Comparison of ENCODE assay signal across 9 cellular contexts in the genomic region with DNA sequence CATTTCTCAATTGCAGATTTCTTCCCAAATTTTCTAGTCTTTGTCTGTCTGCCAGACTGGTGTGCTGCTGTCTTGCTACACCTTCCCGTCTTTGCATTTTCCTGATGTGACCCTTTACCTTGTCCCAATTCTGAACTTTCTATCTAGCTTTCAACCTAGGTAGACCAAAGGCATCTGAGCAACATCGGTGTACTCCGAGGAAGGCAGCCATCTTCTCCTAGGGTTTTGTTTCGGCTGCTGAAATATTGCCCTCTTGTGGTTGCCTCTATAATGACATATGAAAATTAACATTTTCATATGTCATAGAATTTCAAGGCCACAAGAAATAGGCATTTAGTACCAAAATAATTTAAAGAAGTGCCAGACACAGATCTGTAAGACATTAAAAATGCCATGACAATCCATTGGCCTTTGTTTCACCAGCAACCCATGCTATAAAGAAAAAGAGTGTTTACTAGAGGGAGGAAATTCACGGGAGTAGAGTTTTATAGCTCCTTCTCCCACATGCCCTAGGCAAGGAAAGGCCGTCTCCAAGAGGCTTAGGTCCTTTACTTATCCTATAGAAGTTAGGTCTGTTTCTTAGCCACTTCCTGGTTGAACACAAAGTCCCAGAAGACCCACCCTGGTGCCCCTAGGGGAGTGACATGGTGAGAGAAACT. TPM values are rescaled to one million over a fixed set of nuclear protein-coding genes. Genes with fewer than 3 reads are reported as not detected.
DNase-seq lines count a peak whose midpoint lies in the region; ATAC-seq, FAIRE-seq and TF ChIP-seq lines count a peak whose summit lies in the region.
"Had no signal": no experiment of that assay in that cellular context is flagged by ENCODE, and none has a peak within 500 bp of the region (broad histone marks: within the 10 kb centered on the region; RNA-seq: fewer than 3 reads in every experiment).

No MANE protein-coding gene starts in this region.

- no peak overlapping the region for H4K91ac ChIP-seq in H9 (ENCODE audit: insufficient read length, low read depth, low read length)

- no peak overlapping the region for H2BK12ac ChIP-seq in H9 (ENCODE audit: insufficient read length, low read depth, low read length)

- POLR2A ChIA-PET in endothelial cell of umbilical vein (lab: Charles Lee): no interaction called here
- POLR2A ChIA-PET in naive thymus-derived CD4-positive, alpha-beta T cell (lab: Charles Lee): interaction anchor here (0.9 to 1.6 kb wide), 4 partner anchors 190 to 565 kb away, joined by 3 to 4 read pairs (median 4); no protein-coding TSS in a partner anchor

- intact Hi-C loops in endothelial cell of umbilical vein (cut with micrococcal nuclease) (loop anchor here (1.0 kb wide), 6 partner anchors 94 to 468 kb away; no protein-coding TSS in a partner anchor), aorta (cut with DNase I) (loop anchor here (2.0 to 5.0 kb wide), 2 partner anchors 149 to 151 kb away; partner anchors contain the start of gene EPHB6 (in 1 of the 2))
- intact Hi-C loops in naive thymus-derived CD4-positive, alpha-beta T cell (cut with micrococcal nuclease): loop anchor here (1.0 to 10.0 kb wide), 21 partner anchors 121 to 1026 kb away; no protein-coding TSS in a partner anchor

- no peak overlapping the region for H2BK120ac ChIP-seq in H9 (ENCODE audit: low read depth, low read length, poor library complexity, severe bottlenecking)

- H3K36me3 ChIP-seq in endothelial cell of umbilical vein (ENCODE audit: control insufficient read depth in 2 of 2, extremely low read depth in 1 of 2, insufficient read depth in 2 of 2, low read length in 2 of 2): no peaks in the 10 kb centered on the region
- no peaks in the 10 kb centered on the region for H3K36me3 ChIP-seq in naive thymus-derived CD4-positive, alpha-beta T cell (ENCODE audit: control insufficient read depth in 2 of 3, insufficient read depth in 3 of 3, low read length in 3 of 3)
- H3K36me3 ChIP-seq in aorta (ENCODE audit: control insufficient read depth in 1 of 2, insufficient read depth in 2 of 2, low read length in 1 of 2): no peaks in the 10 kb centered on the region

- H3K79me2 ChIP-seq in H9 (ENCODE audit: insufficient read depth, low read length) (no peaks in the 10 kb centered on the region), endothelial cell of umbilical vein (ENCODE audit: control insufficient read depth, insufficient read depth, low read length) (no peaks in the 10 kb centered on the region)

- H4K8ac ChIP-seq in H9 (replicated peaks; ENCODE audit: insufficient read length, low read depth, low read length): no peak overlapping the region

- peak; percentile 85 for ATAC-seq in naive thymus-derived CD4-positive, alpha-beta T cell
- peak; percentile 66 for ATAC-seq in aorta (ENCODE audit: low FRiP score)

- no peak overlapping the region for H3K9ac ChIP-seq in H9 (ENCODE audit: extremely low read depth, insufficient read length, low read length)
- H3K9ac ChIP-seq in endothelial cell of umbilical vein (replicated peaks; ENCODE audit: extremely low read depth, insufficient read depth, low read length): no peak overlapping the region

- peak overlapping the region; percentile 98 for H2AFZ ChIP-seq in H9 (ENCODE audit: low read length)
- H2AFZ ChIP-seq in endothelial cell of umbilical vein (ENCODE audit: low read depth, low read length): peak overlapping the region; percentile 96

- no peaks in the 10 kb centered on the region for H3K27me3 ChIP-seq in H9 (ENCODE audit: insufficient read depth, low read length)
- H3K27me3 ChIP-seq in endothelial cell of umbilical vein (ENCODE audit: control insufficient read depth in 2 of 2, insufficient read depth in 2 of 2, low read length in 2 of 2): peaks cover 15 to 18% of the 10 kb centered on the region in 2 experiments
- H3K27me3 ChIP-seq in naive thymus-derived CD4-positive, alpha-beta T cell (ENCODE audit: control insufficient read depth in 2 of 2, insufficient read depth in 2 of 2, low read length in 2 of 2): no peaks in the 10 kb centered on the region
- no peaks in the 10 kb centered on the region for H3K27me3 ChIP-seq in aorta (ENCODE audit: control insufficient read depth in 1 of 2, insufficient read depth in 2 of 2, low read length in 1 of 2)

- H3K56ac ChIP-seq in H9 (ENCODE audit: insufficient read length, low read depth, low read length): no peak overlapping the region

- H2BK5ac ChIP-seq in H9 (ENCODE audit: insufficient read length, low read length): no peak overlapping the region

- H3K9me3 ChIP-seq in H9 (ENCODE audit: control insufficient read depth, low read depth, low read length): no peaks in the 10 kb centered on the region
- no peaks in the 10 kb centered on the region for H3K9me3 ChIP-seq in endothelial cell of umbilical vein (replicated peaks; ENCODE audit: control insufficient read depth, insufficient read depth, low read length)
- no peaks in the 10 kb centered on the region for H3K9me3 ChIP-seq in naive thymus-derived CD4-positive, alpha-beta T cell (ENCODE audit: control insufficient read depth in 2 of 3, low read length in 3 of 3)
- H3K9me3 ChIP-seq in aorta (ENCODE audit: control insufficient read depth, low read length): no peaks in the 10 kb centered on the region

- H3K4me1 ChIP-seq in H9 (ENCODE audit: insufficient read depth, low read length): no peaks in the 10 kb centered on the region
- peaks cover 3% of the 10 kb centered on the region for H3K4me1 ChIP-seq in endothelial cell of umbilical vein (ENCODE audit: control insufficient read depth, extremely low read depth, insufficient read depth, low read length)
- no peaks in the 10 kb centered on the region for H3K4me1 ChIP-seq in naive thymus-derived CD4-positive, alpha-beta T cell (ENCODE audit: control insufficient read depth in 2 of 2, insufficient read depth in 2 of 2, low read length in 2 of 2)
- no peaks in the 10 kb centered on the region for H3K4me1 ChIP-seq in aorta (ENCODE audit: control insufficient read depth in 1 of 2, insufficient read depth in 2 of 2, low read length in 2 of 2)

- no peak overlapping the region for H3K23ac ChIP-seq in H9 (ENCODE audit: insufficient read length, low read depth, low read length)

- no peak for TF ChIP-seq POLR2A in endothelial cell of umbilical vein (IDR thresholded peaks at IDR 0.05; ENCODE audit: low read depth, low read length)

- H3K79me1 ChIP-seq in H9 (ENCODE audit: insufficient read depth, low read depth, low read length, poor library complexity, severe bottlenecking): no peaks in the 10 kb centered on the region

- TF ChIP-seq CTCF in H9 (conservative IDR thresholded peaks at IDR 0.05) (peak; percentile 80), WI38 (IDR thresholded peaks at IDR 0.05; ENCODE audit: low read depth, low read length) (peak; percentile 52; the same call in 1 of the 2 replicates), endothelial cell of umbilical vein (IDR thresholded peaks at IDR 0.05; ENCODE audit: extremely low read depth in 1 of 2, insufficient read depth in 1 of 2, low read depth in 1 of 2, low read length in 2 of 2) (peak; percentile 64 to 65)

- no peak overlapping the region for H2BK15ac ChIP-seq in H9 (ENCODE audit: low read depth, low read length)

- H3K4ac ChIP-seq in H9 (ENCODE audit: low read depth, low read length): no peak overlapping the region

- peak; percentile 83 for FAIRE-seq in endothelial cell of umbilical vein (lab: Jason Lieb, UNC)

- H3K4me1 Mint-ChIP-seq in H9: peaks cover 0 to 10% of the 10 kb centered on the region in 2 experiments; a peak in 2 of 4 replicates
- H3K4me1 Mint-ChIP-seq in naive thymus-derived CD4-positive, alpha-beta T cell: peaks cover 5 to 14% (median 8%) of the 10 kb centered on the region in 7 donors

- H3K27ac ChIP-seq in H9 (ENCODE audit: insufficient read length, low read depth, low read length) (no peak overlapping the region), endothelial cell of umbilical vein (ENCODE audit: insufficient read depth, low read depth, low read length) (no peak overlapping the region), aorta (ENCODE audit: low read depth in 1 of 2, low read length in 2 of 2) (no peak overlapping the region)
- H3K27ac ChIP-seq in naive thymus-derived CD4-positive, alpha-beta T cell (ENCODE audit: low read depth, low read length): no peak overlapping the region

- H3K4me3 Mint-ChIP-seq in H9: no peak overlapping the region; a peak in 1 of 5 replicates
- peak overlapping the region; percentile 62 to 91 (median 86) for H3K4me3 Mint-ChIP-seq in naive thymus-derived CD4-positive, alpha-beta T cell

- dilution Hi-C loops in endothelial cell of umbilical vein (cut with MboI; ENCODE audit: extremely low pct_ligation_motif_present, low sequenced_read_pairs): loop anchor here (25.0 kb wide), 1 partner anchor 209 kb away; the partner anchor contains the start of gene TAS2R40

- no peaks in the 10 kb centered on the region for H4K20me1 ChIP-seq in H9 (ENCODE audit: control insufficient read depth, insufficient read depth, insufficient read length)
- no peaks in the 10 kb centered on the region for H4K20me1 ChIP-seq in endothelial cell of umbilical vein (replicated peaks; ENCODE audit: control insufficient read depth, extremely low read depth, insufficient read depth, low read length)

- no peak overlapping the region for H3T11ph ChIP-seq in H9 (ENCODE audit: low read length)

- no peaks in the 10 kb centered on the region for H3K23me2 ChIP-seq in H9 (ENCODE audit: insufficient read length, low read depth, low read length, poor library complexity, severe bottlenecking)

- DNase-seq in SIG-M5 treated with dmso at 0.1 percent for 504 hours (lab: John Stamatoyannopoulos, UW; ENCODE audit: unreplicated experiment) (peak; percentile 55), SIG-M5 (lab: John Stamatoyannopoulos, UW) (no peak), H9 (no peak), NCI-H1105 treated with DMSO at 0.1 percent for 48 hours (lab: John Stamatoyannopoulos, UW) (peak; percentile 68), endothelial cell of umbilical vein (ENCODE audit: low read depth, low spot score) (peak; percentile 62), aorta (no peak)
- DNase-seq in naive thymus-derived CD4-positive, alpha-beta T cell: peak in 7 of 9 donors; percentile 43 to 74 (median 67)

- H3K36me3 Mint-ChIP-seq in H9 (ENCODE audit: insufficient read depth in 1 of 3, low read depth in 3 of 3): no peaks in the 10 kb centered on the region; a peak in 1 of 7 replicates
- peaks cover 0 to 2% (median 0%) of the 10 kb centered on the region in 5 donors for H3K36me3 Mint-ChIP-seq in naive thymus-derived CD4-positive, alpha-beta T cell

- H2BK20ac ChIP-seq in H9 (ENCODE audit: low read depth, low read length, poor library complexity, severe bottlenecking): no peak overlapping the region

- H3K27ac Mint-ChIP-seq in H9: no peak overlapping the region
- peak overlapping the region in 4 of 9 donors; percentile 26 to 83 (median 56) for H3K27ac Mint-ChIP-seq in naive thymus-derived CD4-positive, alpha-beta T cell

- H2AK5ac ChIP-seq in H9 (ENCODE audit: insufficient read length, low read length): no peak overlapping the region

- H3K27me3 Mint-ChIP-seq in H9 (ENCODE audit: low read depth): peaks cover 2% of the 10 kb centered on the region
- H3K27me3 Mint-ChIP-seq in naive thymus-derived CD4-positive, alpha-beta T cell: peaks cover 0 to 26% (median 0%) of the 10 kb centered on the region in 5 donors

- peaks cover 0 to 1% of the 10 kb centered on the region in 2 experiments; a peak in 2 of 5 replicates for H3K9me3 Mint-ChIP-seq in H9
- H3K9me3 Mint-ChIP-seq in naive thymus-derived CD4-positive, alpha-beta T cell: peaks cover 0 to 8% (median 0%) of the 10 kb centered on the region in 11 donors

- H3K9me1 ChIP-seq in endothelial cell of umbilical vein (replicated peaks; ENCODE audit: control insufficient read depth, extremely low read depth, insufficient read depth, low read length): no peaks in the 10 kb centered on the region

- no peak overlapping the region for H3K4me2 ChIP-seq in H9 (ENCODE audit: insufficient read depth, insufficient read length, low read length)
- H3K4me2 ChIP-seq in endothelial cell of umbilical vein (ENCODE audit: insufficient read depth, low read length): peak overlapping the region; percentile 71

- H3K4me3 ChIP-seq in WI38 (ENCODE audit: low read depth, low read length) (peak overlapping the region; percentile 25; the same call in 1 of the 2 replicates), endothelial cell of umbilical vein (replicated peaks in 1 of 3; ENCODE audit: insufficient read depth in 1 of 3, low read depth in 1 of 3, low read length in 3 of 3) (peak overlapping the region in 1 of 3 experiments; percentile 24), aorta (ENCODE audit: low read length in 2 of 2) (no peak overlapping the region)
- peak overlapping the region; percentile 30 for H3K4me3 ChIP-seq in naive thymus-derived CD4-positive, alpha-beta T cell (ENCODE audit: low read length)

- H4K5ac ChIP-seq in H9 (ENCODE audit: insufficient read length, low read depth, low read length): no peak overlapping the region

- CTCF ChIA-PET in endothelial cell of umbilical vein (lab: Charles Lee): interaction anchor here (0.7 to 26.4 kb wide), 33 partner anchors 11 to 544 kb away, joined by 3 to 967 read pairs (median 5); partner anchors contain the start of genes EPHB6 and TAS2R40
- CTCF ChIA-PET in naive thymus-derived CD4-positive, alpha-beta T cell (lab: Charles Lee): interaction anchor here (0.5 to 6.8 kb wide), 21 partner anchors 8 to 1028 kb away, joined by 3 to 57 read pairs (median 5); partner anchors contain the start of gene EPHB6

- no peak overlapping the region for H3K18ac ChIP-seq in H9 (ENCODE audit: insufficient read length, low read depth, low read length)

- no TSS peak for BruUV-seq in endothelial cell of umbilical vein (replicated peaks; lab: Mats Ljungman, UMichigan)

- H3K14ac ChIP-seq in H9 (ENCODE audit: insufficient read depth, low read length): no peak overlapping the region

- no CpG with 5 or more reads among the region's 6 CpGs for WGBS in H9 (ENCODE audit: extremely low coverage, insufficient read length, low lambda C conversion rate)
- 32% methylated on average over 6 of the region's 6 CpGs for WGBS in aorta, 2 donors

RNA-seq across cellular contexts. Expression of gene OR9A2, which starts 23.4 kb away (rescaled TPM):
- total RNA-seq in H9 (2021) (not detected in 2 replicates), endothelial cell of umbilical vein (not detected in 2 replicates), aorta (under 1 TPM in 1 of 2 donors, not detected in 1; 0.48 TPM)
- polyA plus RNA-seq in endothelial cell of umbilical vein (not detected in 2 replicates), aorta (not detected)
- not detected in 2 replicates for polyA plus RNA-seq in endothelial cell of umbilical vein (2011; cell fraction: cytosol; rRNA removed)
- polyA plus RNA-seq in endothelial cell of umbilical vein (2011; cell fraction: nucleus; rRNA removed): not detected in 2 replicates
- not detected in 2 replicates for polyA plus RNA-seq in endothelial cell of umbilical vein (2012)
- 1.5 TPM in 1 of 2 replicates, not detected in the other for polyA minus RNA-seq in endothelial cell of umbilical vein
- polyA minus RNA-seq in endothelial cell of umbilical vein (2011; cell fraction: cytosol; rRNA and poly(A)+ RNA removed): not detected
- 2.7 and 2.8 TPM in 2 replicates for polyA minus RNA-seq in endothelial cell of umbilical vein (2011; cell fraction: nucleus; rRNA and poly(A)+ RNA removed)
- not detected for total RNA-seq in naive thymus-derived CD4-positive, alpha-beta T cell
- polyA plus RNA-seq in naive thymus-derived CD4-positive, alpha-beta T cell: not detected
- total RNA-seq: skeletal muscle tissue had no signal

RNA-seq across cellular contexts. Expression of gene KEL, which starts 41.4 kb away (rescaled TPM):
- total RNA-seq in H9 (2021) (0.72 and 1.5 TPM in 2 replicates), endothelial cell of umbilical vein (0.23 and 1.2 TPM in 2 replicates), aorta (1 to 10 TPM in 1 of 2 donors, under 1 TPM in 1; 0.49 to 1.4 TPM)
- polyA plus RNA-seq in endothelial cell of umbilical vein (0.13 and 0.30 TPM in 2 replicates), aorta (under 1 TPM in 1 of 2 donors, not detected in 1; 0.15 TPM)
- 0.04 and 0.08 TPM in 2 replicates for polyA plus RNA-seq in endothelial cell of umbilical vein (2011; cell fraction: cytosol; rRNA removed)
- polyA plus RNA-seq in endothelial cell of umbilical vein (2011; cell fraction: nucleus; rRNA removed): 0.46 and 0.88 TPM in 2 replicates
- 0.33 TPM in 1 of 2 replicates, not detected in the other for polyA plus RNA-seq in endothelial cell of umbilical vein (2012)
- polyA minus RNA-seq in endothelial cell of umbilical vein: 0.36 and 5.2 TPM in 2 replicates
- polyA minus RNA-seq in endothelial cell of umbilical vein (2011; cell fraction: cytosol; rRNA and poly(A)+ RNA removed): not detected
- polyA minus RNA-seq in endothelial cell of umbilical vein (2011; cell fraction: nucleus; rRNA and poly(A)+ RNA removed): 0.82 TPM in 2 replicates
- total RNA-seq in naive thymus-derived CD4-positive, alpha-beta T cell: 1 to 10 TPM in 1 of 5 experiments, under 1 TPM in 3, not detected in 1; 0.11 to 1.5 (median 0.33) TPM
- under 1 TPM in 1 of 2 donors, not detected in 1; 0.21 TPM for polyA plus RNA-seq in naive thymus-derived CD4-positive, alpha-beta T cell

RNA-seq across cellular contexts. Expression of gene OR6V1, which starts 48.6 kb away (rescaled TPM):
- total RNA-seq in H9 (2021) (not detected in 2 replicates), endothelial cell of umbilical vein (not detected in 2 replicates), aorta (not detected)
- polyA plus RNA-seq in endothelial cell of umbilical vein (not detected in 2 replicates), aorta (not detected)
- polyA plus RNA-seq in endothelial cell of umbilical vein (2011; cell fraction: cytosol; rRNA removed): not detected in 2 replicates
- not detected in 2 replicates for polyA plus RNA-seq in endothelial cell of umbilical vein (2011; cell fraction: nucleus; rRNA removed)
- not detected in 2 replicates for polyA plus RNA-seq in endothelial cell of umbilical vein (2012)
- polyA minus RNA-seq in endothelial cell of umbilical vein: not detected in 2 replicates
- polyA minus RNA-seq in endothelial cell of umbilical vein (2011; cell fraction: cytosol; rRNA and poly(A)+ RNA removed): not detected
- not detected in 2 replicates for polyA minus RNA-seq in endothelial cell of umbilical vein (2011; cell fraction: nucleus; rRNA and poly(A)+ RNA removed)
- total RNA-seq in naive thymus-derived CD4-positive, alpha-beta T cell: not detected
- polyA plus RNA-seq in naive thymus-derived CD4-positive, alpha-beta T cell: not detected
- total RNA-seq: skeletal muscle tissue had no signal

Comparison
In these comparisons a context has a peak if more than half of its experiments do, and no peak if none do; other contexts are left out.
1. DNase-seq: peak in SIG-M5 treated with dmso at 0.1 percent for 504 hours (single experiment), NCI-H1105 treated with DMSO at 0.1 percent for 48 hours (single experiment), endothelial cell of umbilical vein (single experiment) and naive thymus-derived CD4-positive, alpha-beta T cell (7 of 9); none in SIG-M5 (single experiment), H9 (single experiment) and aorta (0 of 2).
2. H3K4me3 Mint-ChIP-seq: peak in naive thymus-derived CD4-positive, alpha-beta T cell (10 of 10); none in H9 (0 of 2).
3. H3K4me3 ChIP-seq: peak in WI38 (single experiment) and naive thymus-derived CD4-positive, alpha-beta T cell (single experiment); none in aorta (0 of 2).
4. Peak in every context shown above with its lines, with median percentiles within 50 percentile points of each other: CTCF ChIP-seq.